In genomic region chr14:61531741-61532505, GRCh38 we compare ENCODE assay signal across 17 cellular contexts.
A peak's percentile ranks its signal among the peaks of the same experiment; 100 is the strongest.
DNase-seq lines count a peak whose midpoint lies in the region; ATAC-seq, FAIRE-seq and TF ChIP-seq lines count a peak whose summit lies in the region.
"Had no signal": no experiment of that assay in that cellular context is flagged by ENCODE, and none has a peak within 500 bp of the region (broad histone marks: within the 10 kb centered on the region; RNA-seq: fewer than 3 reads in every experiment).

No MANE protein-coding gene starts in this region.

- H3K4me1 Mint-ChIP-seq in T-cell, result peaks cover 67 to 87% (median 77%) of the 10 kb centered on the region in 3 donors

- H3K27ac ChIP-seq in epithelial cell of prostate (peak overlapping the region; percentile 42), smooth muscle cell (ENCODE audit: low read depth) (peak overlapping the region; percentile 6)
- H3K27ac ChIP-seq: gastroesophageal sphincter, neural progenitor cell had no signal

- no peaks in the 10 kb centered on the region for H3K27me3 Mint-ChIP-seq in T-cell
- H3K27me3 Mint-ChIP-seq: activated naive CD8-positive, alpha-beta T cell treated with anti-CD3 and anti-CD28 coated beads, Interleukin-2, amount 10 ng/mL, durations not matched to agents 7 days and 5 days; type B pancreatic cell had no signal

- DNase-seq in activated CD8-positive, alpha-beta memory T cell treated with anti-CD3 and anti-CD28 coated beads for 24 hours, result peak; percentile 35
- DNase-seq in activated CD8-positive, alpha-beta memory T cell treated with anti-CD3 and anti-CD28 coated beads, Interleukin-2, amount 50 U/mL, for 4 hours, result no peak
- no peak for DNase-seq in T-cell
- no peak for DNase-seq in epithelial cell of prostate (ENCODE audit: low read depth, low spot score)
- DNase-seq in smooth muscle cell (lab: John Stamatoyannopoulos, UW; ENCODE audit: unreplicated experiment), result no peak
- no peak for DNase-seq in amygdala (lab: John Stamatoyannopoulos, UW)
- no peak for DNase-seq in GM19239 (ENCODE audit: insufficient read length, low spot score)
- DNase-seq: activated naive CD8-positive, alpha-beta T cell treated with anti-CD3 and anti-CD28 coated beads, Interleukin-2, amount 10 ng/mL, durations not matched to agents 7 days and 5 days; EL; NCI-H1694; NCI-H446 had no signal

- no peak for FAIRE-seq in GM19239 (lab: Jason Lieb, UNC)
- FAIRE-seq: A204.1 had no signal

- WGBS in smooth muscle cell (ENCODE audit: low lambda C conversion rate), result 80% methylated on average over 4 of the region's 4 CpGs

- peaks cover 78% of the 10 kb centered on the region for H3K36me3 Mint-ChIP-seq in T-cell
- H3K36me3 Mint-ChIP-seq: neural progenitor cell had no signal

- peaks cover 16% of the 10 kb centered on the region for H3K4me1 ChIP-seq in smooth muscle cell (ENCODE audit: low read depth)
- H3K4me1 ChIP-seq: neural progenitor cell had no signal

- ATAC-seq in T-cell (replicated peaks in 1 of 4) (no peak), GM18858 (IDR thresholded peaks at IDR 0.05; ENCODE audit: unreplicated experiment) (no peak)
- ATAC-seq: gastroesophageal sphincter had no signal

- no peaks in the 10 kb centered on the region for H3K27me3 ChIP-seq in smooth muscle cell (ENCODE audit: low read depth)
- H3K27me3 ChIP-seq: gastroesophageal sphincter, neural progenitor cell had no signal

- no peaks in the 10 kb centered on the region for H4K20me1 ChIP-seq in smooth muscle cell (ENCODE audit: low read depth)

- no peak overlapping the region for H2AFZ ChIP-seq in smooth muscle cell (ENCODE audit: low read depth)
- H2AFZ ChIP-seq: neural progenitor cell had no signal

- no peak overlapping the region for H3K4me3 Mint-ChIP-seq in T-cell
- H3K4me3 Mint-ChIP-seq: activated naive CD8-positive, alpha-beta T cell treated with anti-CD3 and anti-CD28 coated beads, Interleukin-2, amount 10 ng/mL, durations not matched to agents 7 days and 5 days; neural progenitor cell; type B pancreatic cell had no signal

- H3K36me3 ChIP-seq in smooth muscle cell (ENCODE audit: low read depth), result no peaks in the 10 kb centered on the region
- H3K36me3 ChIP-seq: gastroesophageal sphincter, neural progenitor cell had no signal

- H3K27ac Mint-ChIP-seq in T-cell, result peak overlapping the region; percentile 19 to 70
- H3K27ac Mint-ChIP-seq: neural progenitor cell, type B pancreatic cell had no signal

- no peaks in the 10 kb centered on the region for H3F3A ChIP-seq in smooth muscle cell (ENCODE audit: low read depth)

- POLR2A ChIA-PET in T-cell (lab: Charles Lee), result interaction anchor here in 1 of 2 donors (0.6 kb wide), 1 partner anchor 11 kb away, joined by 3 read pairs; no protein-coding TSS in a partner anchor

- TF ChIP-seq CTCF in smooth muscle cell (IDR thresholded peaks at IDR 0.05; ENCODE audit: borderline replicate concordance, insufficient read depth, poor library complexity, severe bottlenecking), result no peak

- H3K79me2 ChIP-seq in smooth muscle cell (ENCODE audit: low read depth), result no peaks in the 10 kb centered on the region

- H3K9me3 Mint-ChIP-seq in T-cell, result no peaks in the 10 kb centered on the region
- H3K9me3 Mint-ChIP-seq: activated naive CD8-positive, alpha-beta T cell treated with anti-CD3 and anti-CD28 coated beads, Interleukin-2, amount 10 ng/mL, durations not matched to agents 7 days and 5 days; neural progenitor cell; type B pancreatic cell had no signal

- no peaks in the 10 kb centered on the region for H3K9me3 ChIP-seq in smooth muscle cell (replicated peaks; ENCODE audit: low read depth)
- H3K9me3 ChIP-seq: gastroesophageal sphincter had no signal

- no peak overlapping the region for H3K4me3 ChIP-seq in smooth muscle cell
- H3K4me3 ChIP-seq: gastroesophageal sphincter, lung, neural progenitor cell had no signal

- peak overlapping the region; percentile 8 for H3K4me2 ChIP-seq in smooth muscle cell
- H3K4me2 ChIP-seq: neural progenitor cell had no signal

- no peak overlapping the region for H3K9ac ChIP-seq in smooth muscle cell (ENCODE audit: low read depth)
- H3K9ac ChIP-seq: neural progenitor cell had no signal

- CTCF ChIA-PET in T-cell (lab: Charles Lee), result interaction anchor here in 1 of 2 donors (0.6 kb wide), 1 partner anchor 275 kb away, joined by 3 read pairs; no protein-coding TSS in a partner anchor
